10 cellular contexts compared by ENCODE assay signal in genomic region chr11:107929611-107930200, GRCh38. TPM values are rescaled to one million over a fixed set of nuclear protein-coding genes. Genes with fewer than 3 reads are reported as not detected.
DNase-seq lines count a peak whose midpoint lies in the region; FAIRE-seq and TF ChIP-seq lines count a peak whose summit lies in the region.
"Had no signal": no experiment of that assay in that cellular context is flagged by ENCODE, and none has a peak within 500 bp of the region (broad histone marks: within the 10 kb centered on the region; RNA-seq: fewer than 3 reads in every experiment).

No MANE protein-coding gene starts in this region.

- H3K36me3 Mint-ChIP-seq in neural crest cell (ENCODE audit: low read depth): no peaks in the 10 kb centered on the region

- TF ChIP-seq CTCF in neural crest cell (conservative IDR thresholded peaks at IDR 0.05): no peak
- no peak for TF ChIP-seq CTCF in thyroid gland (IDR thresholded peaks at IDR 0.05)

- H3K27me3 ChIP-seq in thyroid gland: no peaks in the 10 kb centered on the region

- peaks cover 9% of the 10 kb centered on the region for H3K27me3 Mint-ChIP-seq in neural crest cell (ENCODE audit: low read depth)

- FAIRE-seq in GM12892 (lab: Jason Lieb, UNC): peak; percentile 75

- no peak for TF ChIP-seq POLR2A in GM12892 (IDR thresholded peaks at IDR 0.05; ENCODE audit: low read depth, low read length)
- no peak for TF ChIP-seq POLR2A in thyroid gland (IDR thresholded peaks at IDR 0.05)

- no peaks in the 10 kb centered on the region for H3K9me3 ChIP-seq in thyroid gland
- H3K9me3 ChIP-seq: uterus had no signal

- intact Hi-C loops in thyroid gland (cut with DNase I): no loop called here

- H3K9me3 Mint-ChIP-seq in neural crest cell: no peaks in the 10 kb centered on the region

- no peak overlapping the region for H3K4me3 ChIP-seq in thyroid gland (replicated peaks in 1 of 3)

- peak overlapping the region; percentile 98 for H3K27ac Mint-ChIP-seq in neural crest cell (ENCODE audit: unreplicated experiment)

- H3K27ac ChIP-seq in thyroid gland: no peak overlapping the region
- H3K27ac ChIP-seq: uterus had no signal

- H3K36me3 ChIP-seq in thyroid gland: no peaks in the 10 kb centered on the region
- H3K36me3 ChIP-seq: uterus had no signal

- H3K4me1 Mint-ChIP-seq in neural crest cell: peaks cover 19% of the 10 kb centered on the region

- H3K4me1 ChIP-seq in thyroid gland: peaks cover 7 to 12% of the 10 kb centered on the region in 2 donors

- 40 to 47% methylated on average over 10 of the region's 10 CpGs for WGBS in thyroid gland, 2 donors

- DNase-seq in NCI-H510A treated with DMSO at 0.1 percent for 48 hours (lab: John Stamatoyannopoulos, UW): peak; percentile 7
- DNase-seq in NCI-H510A (lab: John Stamatoyannopoulos, UW): no peak
- no peak for DNase-seq in GM12892 (ENCODE audit: insufficient read length)
- DNase-seq in astrocyte of the hippocampus (ENCODE audit: low read depth, low spot score): peak; percentile 49
- DNase-seq in neural crest cell (ENCODE audit: low read depth, low spot score): no peak
- DNase-seq in RKO (ENCODE audit: low spot score): no peak
- DNase-seq in thyroid gland: no peak
- no peak for DNase-seq in SKM-1 (lab: John Stamatoyannopoulos, UW; ENCODE audit: unreplicated experiment)
- DNase-seq: PC-3, uterus had no signal

- H3K4me3 Mint-ChIP-seq in neural crest cell: peak overlapping the region; percentile 98

RNA-seq across cellular contexts. Expression of gene RAB39A, which starts 1.5 kb away (rescaled TPM):
- 2.8 TPM for polyA plus RNA-seq in GM12892 (2012; ENCODE audit: missing spikeins)
- total RNA-seq in neural crest cell: 10.8 and 11.3 TPM in 2 replicates
- total RNA-seq in thyroid gland: 1 to 10 TPM in 1 of 4 donors, under 1 TPM in 2, not detected in 1; 0.11 to 1.1 (median 0.54) TPM
- total RNA-seq: PC-3 had no signal

Comparison
In these comparisons a context has a peak if more than half of its experiments do, and no peak if none do; other contexts are left out.
1. DNase-seq: peak in NCI-H510A treated with DMSO at 0.1 percent for 48 hours (single experiment) and astrocyte of the hippocampus (single experiment); none in NCI-H510A (single experiment), GM12892 (single experiment), neural crest cell (single experiment), RKO (single experiment), thyroid gland (0 of 2) and SKM-1 (single experiment).